27 cellular contexts compared by ENCODE assay signal in the genomic region with DNA sequence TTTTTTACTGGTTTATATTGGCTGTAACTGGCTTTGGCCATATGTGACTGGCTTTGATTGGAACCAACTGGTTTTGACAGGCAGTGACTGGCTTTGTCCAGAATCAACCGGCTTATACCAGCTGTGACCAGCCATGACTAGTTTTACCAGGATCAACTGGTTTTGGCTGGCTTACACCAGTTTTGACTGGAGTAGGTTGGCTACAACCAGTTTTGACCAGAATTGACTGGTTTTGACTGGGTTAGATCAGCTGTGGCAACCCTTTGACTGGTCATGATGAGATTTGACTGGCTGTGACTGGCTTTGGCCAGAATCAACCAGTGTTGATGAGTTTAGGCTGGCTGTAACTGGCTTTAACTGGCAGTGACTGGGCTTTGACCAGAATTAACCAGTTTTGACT.
A peak's percentile ranks its signal among the peaks of the same experiment; 100 is the strongest.
DNase-seq lines count a peak whose midpoint lies in the region; ATAC-seq, FAIRE-seq and TF ChIP-seq lines count a peak whose summit lies in the region.
"Had no signal": no experiment of that assay in that cellular context is flagged by ENCODE, and none has a peak within 500 bp of the region (broad histone marks: within the 10 kb centered on the region; RNA-seq: fewer than 3 reads in every experiment).

No MANE protein-coding gene starts in this region.

- H3K56ac ChIP-seq in H1 (replicated peaks; ENCODE audit: insufficient read length, low read depth, low read length) = no peak overlapping the region

- no peak overlapping the region for H3K4me3 ChIP-seq in H1 (ENCODE audit: extremely low read depth in 1 of 4, insufficient read depth in 2 of 4, low read depth in 3 of 4, low read length in 4 of 4)
- H3K4me3 ChIP-seq in neural progenitor cell = no peak overlapping the region
- H3K4me3 ChIP-seq: BLaER1 had no signal

- no peaks in the 10 kb centered on the region for H3K9me3 ChIP-seq in H1 (ENCODE audit: insufficient read depth in 2 of 2, low read depth in 1 of 2, low read length in 1 of 2)
- no peaks in the 10 kb centered on the region for H3K9me3 ChIP-seq in neural progenitor cell (ENCODE audit: low read depth)
- H3K9me3 ChIP-seq: BE2C, BLaER1 had no signal

- H3K27ac Mint-ChIP-seq in neural progenitor cell = no peak overlapping the region
- H3K27ac Mint-ChIP-seq: CD14-positive monocyte; CD4-positive, alpha-beta memory T cell; CD4-positive, CD25-positive, alpha-beta regulatory T cell; CD8-positive, alpha-beta memory T cell had no signal

- H3K4me1 Mint-ChIP-seq in neural progenitor cell = no peaks in the 10 kb centered on the region
- H3K4me1 Mint-ChIP-seq: CD14-positive monocyte; CD4-positive, alpha-beta memory T cell; CD4-positive, CD25-positive, alpha-beta regulatory T cell; CD8-positive, alpha-beta memory T cell had no signal

- H3K4me1 ChIP-seq in H1 (replicated peaks in 1 of 4; ENCODE audit: control insufficient read depth in 3 of 4, insufficient read depth in 4 of 4, low read length in 3 of 4) (no peaks in the 10 kb centered on the region), neural progenitor cell (no peaks in the 10 kb centered on the region)
- H3K4me1 ChIP-seq: BE2C, BLaER1 had no signal

- no peak overlapping the region for H2AK5ac ChIP-seq in H1 (ENCODE audit: low read depth, low read length)

- H2BK20ac ChIP-seq in H1 (ENCODE audit: low read length) = no peak overlapping the region

- H3K23me2 ChIP-seq in H1 (ENCODE audit: low read depth, low read length) = no peaks in the 10 kb centered on the region

- H3K14ac ChIP-seq in H1 (ENCODE audit: insufficient read length) = no peak overlapping the region

- H4K5ac ChIP-seq in H1 (ENCODE audit: insufficient read length, low read depth, low read length) = no peak overlapping the region

- H3K9me3 Mint-ChIP-seq in neural progenitor cell = no peaks in the 10 kb centered on the region
- H3K9me3 Mint-ChIP-seq: CD8-positive, alpha-beta memory T cell had no signal

- H3K4me2 ChIP-seq in H1 (ENCODE audit: insufficient read depth in 1 of 2, low read depth in 2 of 2, low read length in 2 of 2) (no peak overlapping the region), neural progenitor cell (no peak overlapping the region)
- H3K4me2 ChIP-seq: BLaER1 had no signal

- no peak overlapping the region for H4K8ac ChIP-seq in H1 (ENCODE audit: extremely low read depth, insufficient read depth, low read length)

- H3K9ac ChIP-seq in H1 (replicated peaks in 1 of 4; ENCODE audit: extremely low read depth in 1 of 4, low read depth in 3 of 4, low read length in 3 of 4) (no peak overlapping the region), neural progenitor cell (no peak overlapping the region)
- H3K9ac ChIP-seq: BLaER1 had no signal

- no peaks in the 10 kb centered on the region for H3F3A ChIP-seq in neural progenitor cell (ENCODE audit: low read depth)

- POLR2A ChIA-PET in H1 (lab: Charles Lee; ENCODE audit: partially characterized antibody) = no interaction called here

- no peaks in the 10 kb centered on the region for H4K20me1 ChIP-seq in H1 (replicated peaks in 1 of 2; ENCODE audit: control insufficient read depth in 1 of 2, insufficient read depth in 2 of 2, low read length in 2 of 2)
- H4K20me1 ChIP-seq in neural progenitor cell (ENCODE audit: low read depth) = no peaks in the 10 kb centered on the region
- H4K20me1 ChIP-seq: BLaER1 had no signal

- H3K36me3 ChIP-seq in H1 (ENCODE audit: control insufficient read depth in 2 of 4, insufficient read depth in 4 of 4, low read length in 3 of 4) = no peaks in the 10 kb centered on the region
- no peaks in the 10 kb centered on the region for H3K36me3 ChIP-seq in neural progenitor cell
- H3K36me3 ChIP-seq: BE2C, BLaER1 had no signal

- no peak overlapping the region for H4K91ac ChIP-seq in H1 (replicated peaks; ENCODE audit: insufficient read length, low read length)

- no peaks in the 10 kb centered on the region for H3K79me1 ChIP-seq in H1 (ENCODE audit: low read depth, low read length)

- H3K27me3 Mint-ChIP-seq in neural progenitor cell (ENCODE audit: insufficient read depth, low read depth) = no peaks in the 10 kb centered on the region
- H3K27me3 Mint-ChIP-seq: CD4-positive, alpha-beta memory T cell; CD4-positive, CD25-positive, alpha-beta regulatory T cell had no signal

- TF ChIP-seq RAD21 in H1 (IDR thresholded peaks at IDR 0.05 in 1 of 2, conservative IDR thresholded peaks at IDR 0.05 in 1 of 2; ENCODE audit: low read depth in 2 of 2, low read length in 2 of 2) = no peak

- no peak overlapping the region for H2BK5ac ChIP-seq in H1 (ENCODE audit: low read depth, low read length)

- no peak for ATAC-seq in HG02610 (IDR thresholded peaks at IDR 0.05; ENCODE audit: unreplicated experiment)

- no peak overlapping the region for H2BK15ac ChIP-seq in H1 (ENCODE audit: low read length)

- H2BK12ac ChIP-seq in H1 (ENCODE audit: low read depth, low read length) = no peak overlapping the region

- no peaks in the 10 kb centered on the region for H3K79me2 ChIP-seq in H1 (ENCODE audit: control insufficient read depth in 1 of 2, insufficient read depth in 2 of 2, low read length in 2 of 2)
- H3K79me2 ChIP-seq in neural progenitor cell (ENCODE audit: low read depth) = no peaks in the 10 kb centered on the region

- no peak overlapping the region for H2BK120ac ChIP-seq in H1 (replicated peaks; ENCODE audit: low read depth, low read length)

- H3K27ac ChIP-seq in H1 (ENCODE audit: low read depth, low read length) = no peak overlapping the region
- H3K27ac ChIP-seq in neural progenitor cell = no peak overlapping the region
- H3K27ac ChIP-seq: BLaER1 had no signal

- no peak overlapping the region for H3K4ac ChIP-seq in H1 (replicated peaks; ENCODE audit: insufficient read length, low read depth, low read length)

- no peak overlapping the region for H3K23ac ChIP-seq in H1 (ENCODE audit: insufficient read length)

- H3K18ac ChIP-seq in H1 (ENCODE audit: extremely low read depth, low read length) = no peak overlapping the region

- TF ChIP-seq POLR2A in GM12892 (IDR thresholded peaks at IDR 0.05; ENCODE audit: low read depth, low read length) (no peak), H1 (IDR thresholded peaks at IDR 0.05; ENCODE audit: control extremely low read depth in 1 of 2, low read depth in 2 of 2, low read length in 2 of 2) (no peak), H54 (IDR thresholded peaks at IDR 0.05; ENCODE audit: low read depth, low read length) (no peak)

- no peak overlapping the region for H3K4me3 Mint-ChIP-seq in neural progenitor cell
- H3K4me3 Mint-ChIP-seq: CD14-positive monocyte; CD4-positive, alpha-beta memory T cell; CD4-positive, CD25-positive, alpha-beta regulatory T cell; CD8-positive, alpha-beta memory T cell had no signal

- WGBS in H1 (ENCODE audit: extremely low coverage in 1 of 2, insufficient coverage in 1 of 2, insufficient read length in 1 of 2, insufficient replicate concordance in 2 of 2, low coverage in 1 of 2, low lambda C conversion rate in 2 of 2, missing lambda C conversion rate in 1 of 2), 2 experiments = 100% methylated on average over 1 of the region's 1 CpG; no CpG with 5 or more reads in 1 of the 2 experiments

- H3K27me3 ChIP-seq in H1 (replicated peaks in 1 of 4; ENCODE audit: control insufficient read depth in 3 of 4, extremely low read depth in 1 of 4, insufficient read depth in 3 of 4, low read length in 3 of 4) (no peaks in the 10 kb centered on the region), neural progenitor cell (no peaks in the 10 kb centered on the region)
- H3K27me3 ChIP-seq: BE2C had no signal

- DNase-seq in GM12892 (ENCODE audit: insufficient read length) = no peak
- DNase-seq in H1 (ENCODE audit: low read depth in 1 of 2, low spot score in 2 of 2) = no peak
- peak; percentile 8 for DNase-seq in neural progenitor cell (ENCODE audit: low spot score)
- DNase-seq in NCI-H226 = no peak
- DNase-seq in H54 (ENCODE audit: insufficient read length, low spot score) = no peak
- DNase-seq: 8988T; ACHN; BE2C; C1 segment of cervical spinal cord; CD4-positive, alpha-beta memory T cell; CD4-positive, CD25-positive, alpha-beta regulatory T cell; CD8-positive, alpha-beta memory T cell; COR-L47; DMS 273 treated with DMSO at 0.1 percent for 48 hours; DMS153; DMS53; DMS79; DND-41; EL; GF-D8 had no signal

- no peaks in the 10 kb centered on the region for H3K36me3 Mint-ChIP-seq in neural progenitor cell
- H3K36me3 Mint-ChIP-seq: CD14-positive monocyte; CD4-positive, alpha-beta memory T cell; CD4-positive, CD25-positive, alpha-beta regulatory T cell; CD8-positive, alpha-beta memory T cell had no signal

- H2AFZ ChIP-seq in H1 (ENCODE audit: low read length) (no peak overlapping the region), neural progenitor cell (replicated peaks) (no peak overlapping the region)

- no peak for TF ChIP-seq CTCF in H1 (IDR thresholded peaks at IDR 0.05; ENCODE audit: control extremely low read depth in 1 of 3, insufficient read depth in 1 of 3, low read depth in 1 of 3, low read length in 3 of 3)
- TF ChIP-seq CTCF in neural progenitor cell (IDR thresholded peaks at IDR 0.05) = no peak

- TF ChIP-seq EP300 in H1 (IDR thresholded peaks at IDR 0.05; ENCODE audit: borderline replicate concordance in 1 of 2, low read depth in 2 of 2, low read length in 2 of 2) = no peak

- FAIRE-seq in GM12892 (lab: Jason Lieb, UNC) (peak; percentile 63), H1 (lab: Jason Lieb, UNC) (no peak), H54 (lab: Jason Lieb, UNC) (no peak)
- FAIRE-seq: A204.1, G401.6, GM12891, GM18507 had no signal

- CTCF ChIA-PET in H1 (lab: Charles Lee; ENCODE audit: partially characterized antibody) = no interaction called here

TF ChIP-seq in H1, 55 proteins besides CTCF, POLR2A, EP300 and RAD21:
- TF ChIP-seq POLR2AphosphoS5 (IDR thresholded peaks at IDR 0.05; ENCODE audit: low read depth, low read length) = no peak
- TF ChIP-seq TAF7 (optimal IDR thresholded peaks at IDR 0.05; ENCODE audit: borderline replicate concordance, low read depth, low read length) = peak; percentile 44
